8 cellular contexts compared by ENCODE assay signal in genomic region chr7:18520450-18521235, GRCh38. TPM values are rescaled to one million over a fixed set of nuclear protein-coding genes. Genes with fewer than 3 reads are reported as not detected.
A peak's percentile ranks its signal among the peaks of the same experiment; 100 is the strongest.
DNase-seq lines count a peak whose midpoint lies in the region; ATAC-seq and TF ChIP-seq lines count a peak whose summit lies in the region.

No MANE protein-coding gene starts in this region.

- no peak for DNase-seq in Right ventricle myocardium superior
- DNase-seq in left cardiac atrium: no peak
- no peak for DNase-seq in ascending aorta (ENCODE audit: low spot score in 2 of 2)
- DNase-seq in thoracic aorta (ENCODE audit: low spot score): no peak
- DNase-seq in NCI-H1417 treated with DMSO at 0.1 percent for 48 hours (lab: John Stamatoyannopoulos, UW): no peak
- no peak for DNase-seq in activated CD8-positive, alpha-beta T cell treated with anti-CD3 and anti-CD28 coated beads, Interleukin-2, amount 10 ng/mL, durations not matched to agents 7 days and 5 days
- no peak for DNase-seq in HuH-7 (ENCODE audit: low spot score)

- intact Hi-C loops in Right ventricle myocardium superior (cut with DNase I) (no loop called here), left cardiac atrium (cut with DNase I) (no loop called here), ascending aorta (cut with DNase I) (no loop called here)

- H3K9me3 Mint-ChIP-seq in activated CD8-positive, alpha-beta T cell treated with anti-CD3 and anti-CD28 coated beads, Interleukin-2, amount 10 ng/mL, durations not matched to agents 7 days and 5 days (ENCODE audit: insufficient read depth): no peaks in the 10 kb centered on the region

- H3K27ac ChIP-seq in ascending aorta (peak overlapping the region; percentile 85 to 89), thoracic aorta (peak overlapping the region; percentile 83 to 93)

- H3K4me3 Mint-ChIP-seq in activated CD8-positive, alpha-beta T cell treated with anti-CD3 and anti-CD28 coated beads, Interleukin-2, amount 10 ng/mL, durations not matched to agents 7 days and 5 days: no peak overlapping the region

- CTCF ChIA-PET in activated CD8-positive, alpha-beta T cell treated with anti-CD3 and anti-CD28 coated beads, Interleukin-2, amount 10 ng/mL, durations not matched to agents 7 days and 5 days (lab: Charles Lee): no interaction called here

- H3K4me1 ChIP-seq in ascending aorta (peaks cover 0 to 39% of the 10 kb centered on the region in 2 donors), thoracic aorta (ENCODE audit: control insufficient read depth in 1 of 2, low read depth in 2 of 2) (peaks cover 33 to 75% of the 10 kb centered on the region in 2 donors)

- H3K27me3 ChIP-seq in ascending aorta: no peaks in the 10 kb centered on the region
- H3K27me3 ChIP-seq in thoracic aorta (replicated peaks; ENCODE audit: insufficient read depth): no peaks in the 10 kb centered on the region

- H3K9me3 ChIP-seq in ascending aorta (no peaks in the 10 kb centered on the region), thoracic aorta (no peaks in the 10 kb centered on the region)

- no peaks in the 10 kb centered on the region for H3K36me3 Mint-ChIP-seq in activated CD8-positive, alpha-beta T cell treated with anti-CD3 and anti-CD28 coated beads, Interleukin-2, amount 10 ng/mL, durations not matched to agents 7 days and 5 days (ENCODE audit: low read depth)

- ATAC-seq in Right ventricle myocardium superior (ENCODE audit: poor library complexity): peak; percentile 56
- no peak for ATAC-seq in left cardiac atrium
- peak; percentile 65 for ATAC-seq in HG03108 (IDR thresholded peaks at IDR 0.05; ENCODE audit: unreplicated experiment)
- ATAC-seq in thoracic aorta (ENCODE audit: insufficient number of reproducible peaks, low FRiP score, low read depth): peak; percentile 90
- no peak for ATAC-seq in activated CD8-positive, alpha-beta T cell treated with anti-CD3 and anti-CD28 coated beads, Interleukin-2, amount 10 ng/mL, durations not matched to agents 7 days and 5 days

- H3K27me3 Mint-ChIP-seq in activated CD8-positive, alpha-beta T cell treated with anti-CD3 and anti-CD28 coated beads, Interleukin-2, amount 10 ng/mL, durations not matched to agents 7 days and 5 days (ENCODE audit: low read depth): no peaks in the 10 kb centered on the region

- peaks cover 4% of the 10 kb centered on the region for H3K4me1 Mint-ChIP-seq in activated CD8-positive, alpha-beta T cell treated with anti-CD3 and anti-CD28 coated beads, Interleukin-2, amount 10 ng/mL, durations not matched to agents 7 days and 5 days (ENCODE audit: low read depth)

- POLR2A ChIA-PET in activated CD8-positive, alpha-beta T cell treated with anti-CD3 and anti-CD28 coated beads, Interleukin-2, amount 10 ng/mL, durations not matched to agents 7 days and 5 days (lab: Charles Lee): no interaction called here

- peak overlapping the region; percentile 8 to 51 for H3K4me3 ChIP-seq in ascending aorta
- peak overlapping the region; percentile 56 for H3K4me3 ChIP-seq in thoracic aorta

- TF ChIP-seq CTCF in ascending aorta (IDR thresholded peaks at IDR 0.05): no peak
- TF ChIP-seq CTCF in thoracic aorta (IDR thresholded peaks at IDR 0.05): no peak

- no peak overlapping the region for H3K27ac Mint-ChIP-seq in activated CD8-positive, alpha-beta T cell treated with anti-CD3 and anti-CD28 coated beads, Interleukin-2, amount 10 ng/mL, durations not matched to agents 7 days and 5 days

- H3K36me3 ChIP-seq in ascending aorta (no peaks in the 10 kb centered on the region), thoracic aorta (no peaks in the 10 kb centered on the region)

RNA-seq across cellular contexts. Expression of gene HDAC9, which starts 25.1 kb away (rescaled TPM):
- 22.8 TPM for total RNA-seq in Right ventricle myocardium superior
- total RNA-seq in left cardiac atrium: 10 to 100 TPM; 16.0 to 22.4 TPM
- 33.4 TPM for total RNA-seq in ascending aorta
- total RNA-seq in thoracic aorta: 10 to 100 TPM; 64.1 to 81.6 TPM
- total RNA-seq in activated CD8-positive, alpha-beta T cell treated with anti-CD3 and anti-CD28 coated beads, Interleukin-2, amount 10 ng/mL, durations not matched to agents 7 days and 5 days: 1 to 10 TPM in 1 of 2 experiments, under 1 TPM in 1; 0.92 to 1.4 TPM

Comparison
In these comparisons a context has a peak if more than half of its experiments do, and no peak if none do; other contexts are left out.
1. ATAC-seq: peak in Right ventricle myocardium superior (single experiment), HG03108 (single experiment) and thoracic aorta (single experiment); none in left cardiac atrium (0 of 2) and activated CD8-positive, alpha-beta T cell treated with anti-CD3 and anti-CD28 coated beads, Interleukin-2, amount 10 ng/mL, durations not matched to agents 7 days and 5 days (single experiment).